ENCODE assay signal across 10 cellular contexts in genomic region chr16:54933281-54934150, GRCh38. TPM values are rescaled to one million over a fixed set of nuclear protein-coding genes. Genes with fewer than 3 reads are reported as not detected.
DNase-seq lines count a peak whose midpoint lies in the region; ATAC-seq and TF ChIP-seq lines count a peak whose summit lies in the region.
"Had no signal": no experiment of that assay in that cellular context is flagged by ENCODE, and none has a peak within 500 bp of the region (broad histone marks: within the 10 kb centered on the region; RNA-seq: fewer than 3 reads in every experiment).

No MANE protein-coding gene starts in this region.

- H3K27ac Mint-ChIP-seq in stimulated activated naive B cell treated with anti-CD40 and anti-IgM and Interleukin-4, amounts not matched to agents 10 μg/mL and 1 μg/mL and 100 μg/mL, for 72 hours: peak overlapping the region; percentile 76
- no peak overlapping the region for H3K27ac Mint-ChIP-seq in Calu3 (ENCODE audit: unreplicated experiment)

- BruUV-seq in Calu3 (replicated peaks; lab: Mats Ljungman, UMichigan): no TSS peak

- H3K4me1 Mint-ChIP-seq in stimulated activated naive B cell treated with anti-CD40 and anti-IgM and Interleukin-4, amounts not matched to agents 10 μg/mL and 1 μg/mL and 100 μg/mL, for 72 hours: peaks cover 23 to 62% of the 10 kb centered on the region in 2 donors
- H3K4me1 Mint-ChIP-seq in Calu3 (ENCODE audit: low read depth, unreplicated experiment): no peaks in the 10 kb centered on the region

- no peak for TF ChIP-seq CTCF in astrocyte of the cerebellum (IDR thresholded peaks at IDR 0.05; ENCODE audit: low read depth, low read length, missing control alignments)
- TF ChIP-seq CTCF in Calu3 (IDR thresholded peaks at IDR 0.05; ENCODE audit: unreplicated experiment): no peak

- H3K4me3 Mint-ChIP-seq in stimulated activated naive B cell treated with anti-CD40 and anti-IgM and Interleukin-4, amounts not matched to agents 10 μg/mL and 1 μg/mL and 100 μg/mL, for 72 hours: no peak overlapping the region
- no peak overlapping the region for H3K4me3 Mint-ChIP-seq in Calu3 (ENCODE audit: low read depth, unreplicated experiment)

- no peak for ATAC-seq in stimulated activated naive B cell treated with anti-CD40 and anti-IgM and Interleukin-4, amounts not matched to agents 10 μg/mL and 1 μg/mL and 100 μg/mL, for 72 hours (replicated peaks)

- intact Hi-C loops in Calu3 (cut with micrococcal nuclease; ENCODE audit: unreplicated experiment): loop anchor here (5.0 kb wide), 1 partner anchor 1171 kb away; no protein-coding TSS in a partner anchor

- H3K9me3 ChIP-seq in iPS-18c (ENCODE audit: control insufficient read depth, insufficient read depth, low read length): no peaks in the 10 kb centered on the region

- in situ Hi-C loops in astrocyte of the cerebellum (cut with HindIII; ENCODE audit: low sequenced_read_pairs): loop anchor here (10.0 kb wide), 2 partner anchors 321 to 1159 kb away; no protein-coding TSS in a partner anchor

- H3K36me3 Mint-ChIP-seq in stimulated activated naive B cell treated with anti-CD40 and anti-IgM and Interleukin-4, amounts not matched to agents 10 μg/mL and 1 μg/mL and 100 μg/mL, for 72 hours: peaks cover 5 to 14% of the 10 kb centered on the region in 2 donors
- H3K36me3 Mint-ChIP-seq in Calu3 (ENCODE audit: insufficient read depth, unreplicated experiment): peaks cover 37% of the 10 kb centered on the region

- H3K9me3 Mint-ChIP-seq in stimulated activated naive B cell treated with anti-CD40 and anti-IgM and Interleukin-4, amounts not matched to agents 10 μg/mL and 1 μg/mL and 100 μg/mL, for 72 hours: peaks cover 4 to 5% of the 10 kb centered on the region in 2 donors
- no peaks in the 10 kb centered on the region for H3K9me3 Mint-ChIP-seq in Calu3 (ENCODE audit: low read depth, unreplicated experiment)

- CTCF ChIA-PET in Calu3 (lab: Charles Lee): no interaction called here

- H3K4me3 ChIP-seq in astrocyte of the cerebellum (ENCODE audit: low read depth, low read length): peak overlapping the region; percentile 78
- H3K4me3 ChIP-seq in iPS-18c (ENCODE audit: insufficient read depth, low read depth, low read length): peak overlapping the region; percentile 67

- peaks cover 64 to 78% of the 10 kb centered on the region in 2 donors for H3K27me3 Mint-ChIP-seq in stimulated activated naive B cell treated with anti-CD40 and anti-IgM and Interleukin-4, amounts not matched to agents 10 μg/mL and 1 μg/mL and 100 μg/mL, for 72 hours
- no peaks in the 10 kb centered on the region for H3K27me3 Mint-ChIP-seq in Calu3 (ENCODE audit: unreplicated experiment)

- peak; percentile 21 to 28 for DNase-seq in activated T-cell treated with anti-CD3 and anti-CD28 coated beads, Interleukin-2, amount 50 U/mL, for 48 hours
- no peak for DNase-seq in activated T-cell treated with anti-CD3 and anti-CD28 coated beads, Interleukin-2, amount 50 U/mL, for 1 hour
- DNase-seq in astrocyte of the cerebellum (ENCODE audit: low read depth): no peak
- no peak for DNase-seq in stimulated activated naive B cell treated with anti-CD40 and anti-IgM and Interleukin-4, amounts not matched to agents 10 μg/mL and 1 μg/mL and 100 μg/mL, for 72 hours
- no peak for DNase-seq in effector CD4-positive, alpha-beta T cell
- DNase-seq in Calu3: no peak
- DNase-seq in activated naive CD4-positive, alpha-beta T cell treated with anti-CD3 and anti-CD28 coated beads, Interleukin-2, amount 50 U/mL, for 16 hours: no peak
- DNase-seq: aorta, MM.1S had no signal

RNA-seq across cellular contexts. Expression of gene IRX5, which starts 2.9 kb away (rescaled TPM):
- total RNA-seq in Calu3 (2022): 1.9 and 2.5 TPM in 2 replicates

Comparison
In these comparisons a context has a peak if more than half of its experiments do, and no peak if none do; other contexts are left out.
1. DNase-seq: peak in activated T-cell treated with anti-CD3 and anti-CD28 coated beads, Interleukin-2, amount 50 U/mL, for 48 hours (2 of 2); none in activated T-cell treated with anti-CD3 and anti-CD28 coated beads, Interleukin-2, amount 50 U/mL, for 1 hour (single experiment), astrocyte of the cerebellum (single experiment), stimulated activated naive B cell treated with anti-CD40 and anti-IgM and Interleukin-4, amounts not matched to agents 10 μg/mL and 1 μg/mL and 100 μg/mL, for 72 hours (single experiment), effector CD4-positive, alpha-beta T cell (single experiment), Calu3 (single experiment) and activated naive CD4-positive, alpha-beta T cell treated with anti-CD3 and anti-CD28 coated beads, Interleukin-2, amount 50 U/mL, for 16 hours (single experiment).